Comparison of ENCODE assay signal across 16 cellular contexts in genomic region chr10:5565205-5565545, GRCh38. TPM values are rescaled to one million over a fixed set of nuclear protein-coding genes. Genes with fewer than 3 reads are reported as not detected.
DNase-seq lines count a peak whose midpoint lies in the region; ATAC-seq and TF ChIP-seq lines count a peak whose summit lies in the region.
"Had no signal": no experiment of that assay in that cellular context is flagged by ENCODE, and none has a peak within 500 bp of the region (broad histone marks: within the 10 kb centered on the region; RNA-seq: fewer than 3 reads in every experiment).

No MANE protein-coding gene starts in this region.

- no peaks in the 10 kb centered on the region for H3K9me3 Mint-ChIP-seq in stimulated activated naive CD8-positive, alpha-beta T cell treated with anti-CD3 and anti-CD28 coated beads, Interleukin-15, amount 100 ng/mL, for 72 hours

- H3K27ac Mint-ChIP-seq in stimulated activated naive CD8-positive, alpha-beta T cell treated with anti-CD3 and anti-CD28 coated beads, Interleukin-15, amount 100 ng/mL, for 72 hours, result no peak overlapping the region
- H3K27ac Mint-ChIP-seq: memory B cell had no signal

- peak overlapping the region; percentile 8 for H3K27ac ChIP-seq in caudate nucleus (ENCODE audit: low read depth, low read length)
- H3K27ac ChIP-seq: body of pancreas had no signal

- H3K4me1 Mint-ChIP-seq in stimulated activated naive CD8-positive, alpha-beta T cell treated with anti-CD3 and anti-CD28 coated beads, Interleukin-15, amount 100 ng/mL, for 72 hours, result peaks cover 19% of the 10 kb centered on the region

- no peak overlapping the region for H3K4me3 Mint-ChIP-seq in stimulated activated naive CD8-positive, alpha-beta T cell treated with anti-CD3 and anti-CD28 coated beads, Interleukin-15, amount 100 ng/mL, for 72 hours
- H3K4me3 Mint-ChIP-seq: memory B cell had no signal

- DNase-seq in cardiac septum (ENCODE audit: low spot score) (peak; percentile 76), left ventricle myocardium superior (no peak), caudate nucleus (lab: John Stamatoyannopoulos, UW) (no peak), mucosa of descending colon (peak in 2 of 3 donors; percentile 12 to 27), SKM-1 (lab: John Stamatoyannopoulos, UW; ENCODE audit: unreplicated experiment) (no peak)
- no peak for DNase-seq in stimulated activated naive CD8-positive, alpha-beta T cell treated with anti-CD3 and anti-CD28 coated beads, Interleukin-15, amount 100 ng/mL, for 72 hours
- DNase-seq: DND-41; NCI-H1417; NCI-H446 treated with DMSO at 0.1 percent for 48 hours; stimulated activated CD4-positive, alpha-beta T cell treated with anti-CD3 and anti-CD28 coated beads, Interleukin-2, amount 100 ng/mL, for 24 hours had no signal

- intact Hi-C loops in cardiac septum (cut with DNase I), result no loop called here
- intact Hi-C loops in left ventricle myocardium superior (cut with micrococcal nuclease), result no loop called here
- intact Hi-C loops in mucosa of descending colon (cut with DNase I, micrococcal nuclease), result no loop called here

- no peak for ATAC-seq in left ventricle myocardium superior
- no peak for ATAC-seq in mucosa of descending colon
- no peak for ATAC-seq in HG03097 (IDR thresholded peaks at IDR 0.05; ENCODE audit: low FRiP score, unreplicated experiment)
- no peak for ATAC-seq in stimulated activated naive CD8-positive, alpha-beta T cell treated with anti-CD3 and anti-CD28 coated beads, Interleukin-15, amount 100 ng/mL, for 72 hours
- no peak for ATAC-seq in HG03045 (IDR thresholded peaks at IDR 0.05; ENCODE audit: unreplicated experiment)
- ATAC-seq: body of pancreas had no signal

- peaks cover 15% of the 10 kb centered on the region for H3K27me3 Mint-ChIP-seq in stimulated activated naive CD8-positive, alpha-beta T cell treated with anti-CD3 and anti-CD28 coated beads, Interleukin-15, amount 100 ng/mL, for 72 hours

- H3K9me3 ChIP-seq in mucosa of descending colon, result no peaks in the 10 kb centered on the region
- H3K9me3 ChIP-seq: body of pancreas had no signal

- H3K4me3 ChIP-seq in mucosa of descending colon, result no peak overlapping the region
- H3K4me3 ChIP-seq: body of pancreas had no signal

- no peaks in the 10 kb centered on the region for H3K36me3 ChIP-seq in mucosa of descending colon (ENCODE audit: low read depth)

- H3K4me1 ChIP-seq in mucosa of descending colon (ENCODE audit: low read depth), result no peaks in the 10 kb centered on the region

- no peak for TF ChIP-seq CTCF in mucosa of descending colon (IDR thresholded peaks at IDR 0.05)

RNA-seq across cellular contexts. Expression of gene CALML3, which starts 40.4 kb away (rescaled TPM):
- total RNA-seq in cardiac septum (not detected), left ventricle myocardium superior (not detected), mucosa of descending colon (under 1 TPM in 2 of 3 donors, not detected in 1; 0.09 to 0.17 TPM)
- total RNA-seq: body of pancreas; posterior vena cava; T-helper 2 cell treated with Interferon-gamma antibody and Interleukin-4, amounts not matched to agents 100 ng/mL and 5 ng/mL, for 36 hours had no signal

Comparison
In these comparisons a context has a peak if more than half of its experiments do, and no peak if none do; other contexts are left out.
1. DNase-seq: peak in cardiac septum (single experiment) and mucosa of descending colon (2 of 3); none in left ventricle myocardium superior (single experiment), caudate nucleus (0 of 61), stimulated activated naive CD8-positive, alpha-beta T cell treated with anti-CD3 and anti-CD28 coated beads, Interleukin-15, amount 100 ng/mL, for 72 hours (0 of 2) and SKM-1 (single experiment).